Comparison of ENCODE assay signal across 29 cellular contexts in genomic region chr21:17494051-17494450, GRCh38.
"Had no signal": no experiment of that assay in that cellular context is flagged by ENCODE, and none has a peak within 500 bp of the region (broad histone marks: within the 10 kb centered on the region; RNA-seq: fewer than 3 reads in every experiment).

No MANE protein-coding gene starts in this region.

- H3K36me3 Mint-ChIP-seq: stimulated activated effector memory CD8-positive, alpha-beta T cell treated with anti-CD3 and anti-CD28 coated beads, Interleukin-12 subunit alpha, Interleukin-12 subunit beta, amount 100 ng/mL, for 72 hours; stimulated activated memory B cell treated with anti-CD40 and anti-IgM and Interleukin-4, amounts not matched to agents 10 μg/mL and 1 μg/mL and 100 μg/mL, for 72 hours; stimulated activated naive B cell treated with anti-CD40 and anti-IgM and Interleukin-4, amounts not matched to agents 10 μg/mL and 1 μg/mL and 100 μg/mL, for 72 hours; type B pancreatic cell had no signal

- FAIRE-seq: urothelium cell line had no signal

- H3K4me1 Mint-ChIP-seq: stimulated activated memory B cell treated with anti-CD40 and anti-IgM and Interleukin-4, amounts not matched to agents 10 μg/mL and 1 μg/mL and 100 μg/mL, for 72 hours had no signal

- H3K4me3 Mint-ChIP-seq: stimulated activated effector memory CD8-positive, alpha-beta T cell treated with anti-CD3 and anti-CD28 coated beads, Interleukin-12 subunit alpha, Interleukin-12 subunit beta, amount 100 ng/mL, for 72 hours; stimulated activated memory B cell treated with anti-CD40 and anti-IgM and Interleukin-4, amounts not matched to agents 10 μg/mL and 1 μg/mL and 100 μg/mL, for 72 hours; stimulated activated naive B cell treated with anti-CD40 and anti-IgM and Interleukin-4, amounts not matched to agents 10 μg/mL and 1 μg/mL and 100 μg/mL, for 72 hours; stimulated activated naive CD8-positive, alpha-beta T cell treated with anti-CD3 and anti-CD28 coated beads, Interleukin-15, amount 100 ng/mL, for 72 hours; stimulated activated naive CD8-positive, alpha-beta T cell treated with anti-CD3 and anti-CD28 coated beads, Interleukin-15, Interleukin-2, amounts not matched to agents 100 ng/mL and 50 ng/mL, for 24 hours; type B pancreatic cell had no signal

- ATAC-seq: stimulated activated effector memory CD8-positive, alpha-beta T cell treated with anti-CD3 and anti-CD28 coated beads, Interleukin-12 subunit alpha, Interleukin-12 subunit beta, amount 100 ng/mL, for 72 hours; stimulated activated memory B cell treated with anti-CD40 and anti-IgM and Interleukin-4, amounts not matched to agents 10 μg/mL and 1 μg/mL and 100 μg/mL, for 72 hours; stimulated activated naive B cell treated with anti-CD40 and anti-IgM and Interleukin-4, amounts not matched to agents 10 μg/mL and 1 μg/mL and 100 μg/mL, for 72 hours; stimulated activated naive CD8-positive, alpha-beta T cell treated with anti-CD3 and anti-CD28 coated beads, Interleukin-15, amount 100 ng/mL, for 72 hours; stimulated activated naive CD8-positive, alpha-beta T cell treated with anti-CD3 and anti-CD28 coated beads, Interleukin-15, Interleukin-2, amounts not matched to agents 100 U/mL and 50 U/mL, for 24 hours; upper lobe of right lung had no signal

- H3K4me3 ChIP-seq: stomach, suprapubic skin, testis, thoracic aorta, thyroid gland, tibial artery, tibial nerve, transverse colon, upper lobe of left lung, upper lobe of right lung, uterus, vagina had no signal

- H3K27ac Mint-ChIP-seq: stimulated activated effector memory CD8-positive, alpha-beta T cell treated with anti-CD3 and anti-CD28 coated beads, Interleukin-12 subunit alpha, Interleukin-12 subunit beta, amount 100 ng/mL, for 72 hours; stimulated activated memory B cell treated with anti-CD40 and anti-IgM and Interleukin-4, amounts not matched to agents 10 μg/mL and 1 μg/mL and 100 μg/mL, for 72 hours; stimulated activated naive B cell treated with anti-CD40 and anti-IgM and Interleukin-4, amounts not matched to agents 10 μg/mL and 1 μg/mL and 100 μg/mL, for 72 hours; stimulated activated naive CD8-positive, alpha-beta T cell treated with anti-CD3 and anti-CD28 coated beads, Interleukin-15, amount 100 ng/mL, for 72 hours; stimulated activated naive CD8-positive, alpha-beta T cell treated with anti-CD3 and anti-CD28 coated beads, Interleukin-15, Interleukin-2, amounts not matched to agents 100 ng/mL and 50 ng/mL, for 24 hours; type B pancreatic cell had no signal

- H3K9me3 ChIP-seq: stomach, suprapubic skin, testis, thoracic aorta, thyroid gland, tibial artery, tibial nerve, transverse colon, upper lobe of left lung, upper lobe of right lung, uterus, vagina had no signal

- DNase-seq: stimulated activated CD4-positive, alpha-beta T cell treated with anti-CD3 and anti-CD28 coated beads, Interleukin-2, amount 100 ng/mL, for 48 hours; stimulated activated CD4-positive, alpha-beta T cell treated with anti-CD3 and anti-CD28 coated beads, Interleukin-4, amount 100 ng/mL, for 1 hour; stimulated activated CD4-positive, alpha-beta T cell treated with anti-CD3 and anti-CD28 coated beads, Interleukin-4, amount 100 ng/mL, for 24 hours; stimulated activated CD4-positive, alpha-beta T cell treated with anti-CD3 and anti-CD28 coated beads, Interleukin-4, amount 100 ng/mL, for 4 hours; stimulated activated CD8-positive, alpha-beta memory T cell treated with anti-CD3 and anti-CD28 coated beads, Interleukin-4, amount 100 ng/mL, for 48 hours; stimulated activated naive B cell treated with anti-CD40 and anti-IgM and Interleukin-4, amounts not matched to agents 10 μg/mL and 1 μg/mL and 100 μg/mL, for 72 hours; stimulated activated naive CD4-positive, alpha-beta T cell; stimulated activated naive CD4-positive, alpha-beta T cell treated with Interleukin-2 at 50 U/mL for 16 hours; stimulated activated naive CD8-positive, alpha-beta T cell treated with anti-CD3 and anti-CD28 coated beads, Interleukin-15, amount 100 ng/mL, for 72 hours; stimulated activated naive CD8-positive, alpha-beta T cell treated with anti-CD3 and anti-CD28 coated beads, Interleukin-15, Interleukin-2, amounts not matched to agents 100 U/mL and 50 U/mL, for 24 hours; stomach; substantia nigra; testis; thyroid gland; tibial artery; transverse colon; trophoblast cell; upper lobe of left lung; upper lobe of right lung; uterus had no signal

- H3K27me3 ChIP-seq: stomach, suprapubic skin, testis, thyroid gland, tibial artery, tibial nerve, transverse colon, upper lobe of left lung, upper lobe of right lung, uterus, vagina had no signal

- H3K27ac ChIP-seq: stomach, suprapubic skin, testis, thoracic aorta, thyroid gland, tibial artery, tibial nerve, transverse colon, upper lobe of left lung, upper lobe of right lung, uterus, vagina had no signal

- H3K9me3 Mint-ChIP-seq: stimulated activated effector memory CD8-positive, alpha-beta T cell treated with anti-CD3 and anti-CD28 coated beads, Interleukin-12 subunit alpha, Interleukin-12 subunit beta, amount 100 ng/mL, for 72 hours; stimulated activated memory B cell treated with anti-CD40 and anti-IgM and Interleukin-4, amounts not matched to agents 10 μg/mL and 1 μg/mL and 100 μg/mL, for 72 hours; stimulated activated naive CD8-positive, alpha-beta T cell treated with anti-CD3 and anti-CD28 coated beads, Interleukin-15, amount 100 ng/mL, for 72 hours; stimulated activated naive CD8-positive, alpha-beta T cell treated with anti-CD3 and anti-CD28 coated beads, Interleukin-15, Interleukin-2, amounts not matched to agents 100 ng/mL and 50 ng/mL, for 24 hours; type B pancreatic cell had no signal

- H3K4me1 ChIP-seq: testis, tibial artery, uterus, vagina had no signal

- H3K36me3 ChIP-seq: stomach, suprapubic skin, thoracic aorta, thyroid gland, tibial artery, tibial nerve, transverse colon, upper lobe of left lung, upper lobe of right lung, uterus, vagina had no signal
